22 cellular contexts compared by ENCODE assay signal in genomic region chr2:129300456-129300855, GRCh38.
DNase-seq lines count a peak whose midpoint lies in the region; ATAC-seq, FAIRE-seq and TF ChIP-seq lines count a peak whose summit lies in the region.
"Had no signal": no experiment of that assay in that cellular context is flagged by ENCODE, and none has a peak within 500 bp of the region (broad histone marks: within the 10 kb centered on the region; RNA-seq: fewer than 3 reads in every experiment).

No MANE protein-coding gene starts in this region.

- H3K4me1 ChIP-seq in HepG2 (ENCODE audit: insufficient read depth, low read length) (no peaks in the 10 kb centered on the region), right lobe of liver (no peaks in the 10 kb centered on the region), tibial artery (peaks cover 0 to 61% (median 47%) of the 10 kb centered on the region in 4 donors), uterus (no peaks in the 10 kb centered on the region)
- H3K4me1 ChIP-seq: A549, Caco-2 had no signal

- no peak for TF ChIP-seq CTCF in HepG2 (CRISPR knock-in tag; IDR thresholded peaks at IDR 0.05)
- TF ChIP-seq CTCF in right lobe of liver (IDR thresholded peaks at IDR 0.05) = no peak
- no peak for TF ChIP-seq CTCF in nephron (IDR thresholded peaks at IDR 0.05; ENCODE audit: unreplicated experiment in 3 of 3)
- TF ChIP-seq CTCF in tibial artery (IDR thresholded peaks at IDR 0.05) = no peak
- TF ChIP-seq CTCF in uterus (IDR thresholded peaks at IDR 0.05) = no peak

- no peak overlapping the region for H3K9ac ChIP-seq in HepG2 (ENCODE audit: insufficient read depth, low read depth, low read length)
- H3K9ac ChIP-seq: BLaER1 treated with 17β-estradiol and CSF1 and Interleukin-3, amounts not matched to agents 10 nM and 100 nM had no signal

- intact Hi-C loops in HepG2 (cut with micrococcal nuclease; ENCODE audit: unreplicated experiment) = no loop called here
- intact Hi-C loops in right lobe of liver (cut with DNase I) = no loop called here
- intact Hi-C loops in tibial artery (cut with DNase I; ENCODE audit: low total_unique reads) = loop anchor here (10.0 kb wide), 1 partner anchor 976 kb away; no protein-coding TSS in a partner anchor
- intact Hi-C loops in uterus (cut with DNase I; ENCODE audit: low total_unique reads) = no loop called here

- POLR2A ChIA-PET in HepG2 (lab: Yijun Ruan, JAX) = no interaction called here

- no peaks in the 10 kb centered on the region for H3K79me2 ChIP-seq in HepG2 (ENCODE audit: insufficient read depth, low read length)

- H3K36me3 ChIP-seq in HepG2 (replicated peaks in 1 of 2; ENCODE audit: control insufficient read depth in 1 of 2, insufficient read depth in 2 of 2, low read length in 2 of 2) = no peaks in the 10 kb centered on the region
- H3K36me3 ChIP-seq in right lobe of liver = no peaks in the 10 kb centered on the region
- no peaks in the 10 kb centered on the region for H3K36me3 ChIP-seq in tibial artery
- H3K36me3 ChIP-seq in uterus = no peaks in the 10 kb centered on the region
- H3K36me3 ChIP-seq: BLaER1 treated with 17β-estradiol and CSF1 and Interleukin-3, amounts not matched to agents 10 nM and 100 nM had no signal

- CTCF ChIA-PET in HepG2 (lab: Yijun Ruan, JAX; ENCODE audit: low intra/inter-chr PET ratio, low total read pairs) = no interaction called here

- H3K27ac ChIP-seq in HepG2 (ENCODE audit: extremely low read length, insufficient read depth, low read length) (no peak overlapping the region), right lobe of liver (no peak overlapping the region), tibial artery (peak overlapping the region; percentile 70 to 79), uterus (no peak overlapping the region)
- H3K27ac ChIP-seq: 22Rv1; A549; BLaER1 treated with 17β-estradiol and CSF1 and Interleukin-3, amounts not matched to agents 10 nM and 100 nM; C4-2B had no signal

- DNase-seq in HepG2 (ENCODE audit: low spot score) (no peak), right lobe of liver (no peak), tibial artery (no peak), KBM-7 (no peak), uterus (no peak)
- DNase-seq: AML-193; Caco-2; Calu3; CD4-positive, alpha-beta T cell; CD8-positive, alpha-beta T cell; DMS79 treated with DMSO at 0.1 percent for 48 hours; GF-D8 had no signal

- no peak for TF ChIP-seq RAD21 in HepG2 (CRISPR knock-in tag; IDR thresholded peaks at IDR 0.05)

- H3K4me3 Mint-ChIP-seq in nephron = no peak overlapping the region
- H3K4me3 Mint-ChIP-seq: B cell; CD4-positive, alpha-beta T cell; CD8-positive, alpha-beta T cell had no signal

- H3K9me3 ChIP-seq in HepG2 (ENCODE audit: low read length) (no peaks in the 10 kb centered on the region), right lobe of liver (no peaks in the 10 kb centered on the region), tibial artery (no peaks in the 10 kb centered on the region), uterus (no peaks in the 10 kb centered on the region)
- H3K9me3 ChIP-seq: A549, Caco-2 had no signal

- no peak overlapping the region for H2AFZ ChIP-seq in HepG2 (ENCODE audit: low read length)

- no peak overlapping the region for H3K4me2 ChIP-seq in HepG2 (ENCODE audit: low read depth, low read length)
- H3K4me2 ChIP-seq: A549; BLaER1 treated with 17β-estradiol and CSF1 and Interleukin-3, amounts not matched to agents 10 nM and 100 nM had no signal

- 20% methylated on average over 8 of the region's 9 CpGs for WGBS in HepG2 (ENCODE audit: low lambda C conversion rate)
- WGBS in right lobe of liver (ENCODE audit: insufficient coverage, low coverage, low lambda C conversion rate, missing lambda C conversion rate) = 56% methylated on average over 3 of the region's 9 CpGs

- in situ Hi-C loops in HepG2 (cut with HindIII; ENCODE audit: extremely low pct_ligation_motif_present, low pct_unique_long_range_greater_than_20kb) (no loop called here), KBM-7 (cut with MboI; ENCODE audit: low pct_unique_long_range_greater_than_20kb, low sequenced_read_pairs) (no loop called here)

- no peaks in the 10 kb centered on the region for H3K36me3 Mint-ChIP-seq in nephron (ENCODE audit: low read depth)
- H3K36me3 Mint-ChIP-seq: CD8-positive, alpha-beta T cell had no signal

- TF ChIP-seq POLR2A in HepG2 (IDR thresholded peaks at IDR 0.05; ENCODE audit: insufficient read depth in 1 of 2, low read depth in 2 of 2, low read length in 2 of 2) (no peak), right lobe of liver (IDR thresholded peaks at IDR 0.05) (no peak), uterus (IDR thresholded peaks at IDR 0.05) (no peak)

- peak; percentile 37; the same call in 1 of the 3 replicates for ATAC-seq in HepG2
- ATAC-seq in right lobe of liver = no peak
- no peak for ATAC-seq in HG02678 (IDR thresholded peaks at IDR 0.05; ENCODE audit: unreplicated experiment)
- ATAC-seq: A549; CD8-positive, alpha-beta T cell had no signal

- peaks cover 3% of the 10 kb centered on the region for H3K9me3 Mint-ChIP-seq in nephron
- H3K9me3 Mint-ChIP-seq: CD8-positive, alpha-beta T cell had no signal

- H3K27me3 Mint-ChIP-seq in nephron (ENCODE audit: low read depth) = peaks cover 4% of the 10 kb centered on the region

- no peak for TF ChIP-seq EP300 in HepG2 (IDR thresholded peaks at IDR 0.05; ENCODE audit: low read depth in 2 of 2, low read length in 2 of 2)
- no peak for TF ChIP-seq EP300 in HepG2 (CRISPR knock-in tag; IDR thresholded peaks at IDR 0.05; ENCODE audit: borderline replicate concordance)

- no peak for FAIRE-seq in HepG2 (lab: Jason Lieb, UNC)
- FAIRE-seq: A549, D721Med, G401.6, GM12891 had no signal

- peak overlapping the region in 2 of 3 experiments; percentile 71 to 86 for H3K27ac Mint-ChIP-seq in nephron
- H3K27ac Mint-ChIP-seq: B cell; CD4-positive, alpha-beta T cell; CD8-positive, alpha-beta T cell had no signal

- H4K20me1 ChIP-seq in HepG2 (ENCODE audit: insufficient read depth, low read length) = no peaks in the 10 kb centered on the region
- H4K20me1 ChIP-seq: BLaER1 treated with 17β-estradiol and CSF1 and Interleukin-3, amounts not matched to agents 10 nM and 100 nM had no signal

- no TSS peak for BruUV-seq in HepG2 (replicated peaks; lab: Mats Ljungman, UMichigan)

- H3K4me1 Mint-ChIP-seq in nephron = peaks cover 56% of the 10 kb centered on the region
- H3K4me1 Mint-ChIP-seq: B cell had no signal

- peaks cover 3 to 36% of the 10 kb centered on the region in 2 experiments; a peak in 2 of 5 replicates for H3K27me3 ChIP-seq in HepG2 (ENCODE audit: control insufficient read depth in 1 of 2, insufficient read depth in 2 of 2, low read length in 2 of 2)
- no peaks in the 10 kb centered on the region for H3K27me3 ChIP-seq in right lobe of liver
- no peaks in the 10 kb centered on the region for H3K27me3 ChIP-seq in tibial artery
- no peaks in the 10 kb centered on the region for H3K27me3 ChIP-seq in uterus
- H3K27me3 ChIP-seq: BLaER1 treated with 17β-estradiol and CSF1 and Interleukin-3, amounts not matched to agents 10 nM and 100 nM had no signal

- H3K4me3 ChIP-seq in HepG2 (replicated peaks in 1 of 3; ENCODE audit: insufficient read depth in 1 of 3, low read depth in 2 of 3, low read length in 3 of 3) (no peak overlapping the region), right lobe of liver (no peak overlapping the region), tibial artery (no peak overlapping the region), uterus (no peak overlapping the region)
- H3K4me3 ChIP-seq: A549; BLaER1 treated with 17β-estradiol and CSF1 and Interleukin-3, amounts not matched to agents 10 nM and 100 nM had no signal

TF ChIP-seq in HepG2, 621 proteins besides CTCF, POLR2A, EP300 and RAD21:
- TF ChIP-seq KAT8 (CRISPR knock-in tag; IDR thresholded peaks at IDR 0.05) = no peak
- TF ChIP-seq KDM6A (CRISPR knock-in tag; IDR thresholded peaks at IDR 0.05; ENCODE audit: low read depth) = no peak
- TF ChIP-seq ZBTB7B (CRISPR knock-in tag; IDR thresholded peaks at IDR 0.05) = no peak
- TF ChIP-seq JDP2 (CRISPR knock-in tag; IDR thresholded peaks at IDR 0.05; ENCODE audit: borderline replicate concordance) = no peak
- TF ChIP-seq, protein P1, sequence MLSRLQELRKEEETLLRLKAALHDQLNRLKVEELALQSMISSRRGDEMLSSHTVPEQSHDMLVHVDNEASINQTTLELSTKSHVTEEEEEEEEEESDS (CRISPR knock-in tag; IDR thresholded peaks at IDR 0.05; ENCODE audit: borderline replicate concordance) = no peak
- TF ChIP-seq, protein P2, sequence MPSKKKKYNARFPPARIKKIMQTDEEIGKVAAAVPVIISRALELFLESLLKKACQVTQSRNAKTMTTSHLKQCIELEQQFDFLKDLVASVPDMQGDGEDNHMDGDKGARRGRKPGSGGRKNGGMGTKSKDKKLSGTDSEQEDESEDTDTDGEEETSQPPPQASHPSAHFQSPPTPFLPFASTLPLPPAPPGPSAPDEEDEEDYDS (CRISPR knock-in tag; IDR thresholded peaks at IDR 0.05) = no peak
- TF ChIP-seq BHLHE40 (IDR thresholded peaks at IDR 0.05; ENCODE audit: low read length) = no peak
- TF ChIP-seq ZNF33A (CRISPR knock-in tag; IDR thresholded peaks at IDR 0.05; ENCODE audit: borderline replicate concordance) = no peak
- TF ChIP-seq ZC3H4 (CRISPR knock-in tag; IDR thresholded peaks at IDR 0.05; ENCODE audit: borderline replicate concordance) = no peak
- TF ChIP-seq SMAD1 (CRISPR knock-in tag; IDR thresholded peaks at IDR 0.05; ENCODE audit: borderline replicate concordance, low read depth) = no peak
- no peak for TF ChIP-seq REPIN1 (CRISPR knock-in tag; IDR thresholded peaks at IDR 0.05; ENCODE audit: borderline replicate concordance, low read depth)
- TF ChIP-seq SRSF9 (IDR thresholded peaks at IDR 0.05; ENCODE audit: borderline replicate concordance, insufficient read depth, low read depth, low read length, poor library complexity, severe bottlenecking) = no peak
- no peak for TF ChIP-seq JUN (CRISPR knock-in tag; IDR thresholded peaks at IDR 0.05)

Comparison
In these comparisons a context has a peak if more than half of its experiments do, and no peak if none do; other contexts are left out.
1. H3K27ac ChIP-seq: peak in tibial artery (2 of 2); none in HepG2 (single experiment), right lobe of liver (0 of 3) and uterus (0 of 2).